Comparison of ENCODE assay signal across 29 cellular contexts in the genomic region with DNA sequence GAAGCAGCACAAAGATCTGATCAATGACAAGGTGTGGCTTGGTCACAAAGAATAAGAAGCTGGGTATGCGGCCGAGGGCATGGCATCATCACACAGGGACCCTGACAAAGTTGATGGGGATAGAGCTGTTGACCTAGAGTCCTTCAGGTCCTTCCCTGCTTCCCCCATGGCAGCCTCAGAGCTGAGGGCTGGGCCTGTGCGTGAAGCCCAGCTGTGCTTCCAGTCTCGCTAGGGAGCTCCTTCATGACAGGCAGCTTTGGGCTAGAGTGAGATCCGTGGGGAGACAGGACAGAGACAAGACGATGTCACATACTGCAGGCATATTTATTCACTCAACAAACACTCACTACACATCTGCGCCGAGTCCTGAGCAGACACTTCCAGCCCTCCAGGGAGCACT. TPM values are rescaled to one million over a fixed set of nuclear protein-coding genes. Genes with fewer than 3 reads are reported as not detected.
DNase-seq lines count a peak whose midpoint lies in the region; ATAC-seq, FAIRE-seq and TF ChIP-seq lines count a peak whose summit lies in the region.
"Had no signal": no experiment of that assay in that cellular context is flagged by ENCODE, and none has a peak within 500 bp of the region (broad histone marks: within the 10 kb centered on the region; RNA-seq: fewer than 3 reads in every experiment).

No MANE protein-coding gene starts in this region.

- H3K4me3 ChIP-seq in esophagus squamous epithelium = no peak overlapping the region
- H3K4me3 ChIP-seq in kidney (ENCODE audit: low read length in 2 of 2) = no peak overlapping the region
- no peak overlapping the region for H3K4me3 ChIP-seq in transverse colon
- H3K4me3 ChIP-seq in endodermal cell (ENCODE audit: low read length) = no peak overlapping the region
- H3K4me3 ChIP-seq: BLaER1 treated with 17β-estradiol and CSF1 and Interleukin-3, amounts not matched to agents 10 nM and 100 nM; mucosa of descending colon had no signal

- TF ChIP-seq CTCF in esophagus squamous epithelium (IDR thresholded peaks at IDR 0.05) (no peak), kidney (IDR thresholded peaks at IDR 0.05; ENCODE audit: borderline replicate concordance, extremely low read depth, insufficient read depth) (no peak), transverse colon (IDR thresholded peaks at IDR 0.05) (no peak), omental fat pad (IDR thresholded peaks at IDR 0.05) (no peak), endodermal cell (conservative IDR thresholded peaks at IDR 0.05) (no peak)

- H3K9me3 ChIP-seq in esophagus squamous epithelium (no peaks in the 10 kb centered on the region), kidney (ENCODE audit: control insufficient read depth in 1 of 2, low read length in 2 of 2) (no peaks in the 10 kb centered on the region), transverse colon (no peaks in the 10 kb centered on the region), endodermal cell (ENCODE audit: control insufficient read depth, low read length) (no peaks in the 10 kb centered on the region)
- H3K9me3 ChIP-seq: BLaER1 treated with 17β-estradiol and CSF1 and Interleukin-3, amounts not matched to agents 10 nM and 100 nM; mucosa of descending colon had no signal

- H3K4me3 Mint-ChIP-seq in endodermal cell = no peak overlapping the region
- H3K4me3 Mint-ChIP-seq: activated B cell treated with CpG ODN at 0.5 μM for 24 hours; activated T-helper 17 cell treated with anti-CD3 and anti-CD28 coated beads, Interleukin-2, amount 50 U/mL, for 72 hours; type B pancreatic cell had no signal

- in situ Hi-C loops in transverse colon (cut with MboI; ENCODE audit: low pct_ligation_motif_present in 1 of 4, low pct_unique_long_range_greater_than_20kb in 1 of 4, low sequenced_read_pairs in 3 of 4) = no loop called here

- FAIRE-seq in kidney (lab: Jason Lieb, UNC) = no peak
- FAIRE-seq: frontal cortex had no signal

- H3K4me1 ChIP-seq in esophagus squamous epithelium = peaks cover 4 to 43% (median 17%) of the 10 kb centered on the region in 3 donors
- peaks cover 6 to 13% of the 10 kb centered on the region in 2 donors for H3K4me1 ChIP-seq in kidney (ENCODE audit: control insufficient read depth in 1 of 2, insufficient read depth in 1 of 2, low read depth in 1 of 2, low read length in 2 of 2)
- peaks cover 0 to 17% (median 5%) of the 10 kb centered on the region in 4 donors for H3K4me1 ChIP-seq in transverse colon
- H3K4me1 ChIP-seq in endodermal cell (ENCODE audit: control insufficient read depth, insufficient read depth, low read length) = peaks cover 3% of the 10 kb centered on the region

- H3K27ac ChIP-seq in esophagus squamous epithelium (peak overlapping the region; percentile 48 to 88 (median 78)), kidney (ENCODE audit: low read depth in 2 of 2, low read length in 2 of 2) (peak overlapping the region; percentile 73 to 83), transverse colon (peak overlapping the region; percentile 1 to 35 (median 16)), endodermal cell (ENCODE audit: low read depth, low read length) (no peak overlapping the region)
- H3K27ac ChIP-seq: BLaER1 treated with 17β-estradiol and CSF1 and Interleukin-3, amounts not matched to agents 10 nM and 100 nM; HL-60 had no signal

- TF ChIP-seq POLR2A in esophagus squamous epithelium (IDR thresholded peaks at IDR 0.05) (no peak), transverse colon (IDR thresholded peaks at IDR 0.05) (no peak)

- H3K4me1 Mint-ChIP-seq in endodermal cell = peaks cover 17% of the 10 kb centered on the region
- H3K4me1 Mint-ChIP-seq: activated B cell treated with CpG ODN at 0.5 μM for 24 hours; activated T-helper 17 cell treated with anti-CD3 and anti-CD28 coated beads, Interleukin-2, amount 50 U/mL, for 72 hours had no signal

- intact Hi-C loops in esophagus squamous epithelium (cut with DNase I) = no loop called here
- intact Hi-C loops in kidney (cut with DNase I) = no loop called here
- intact Hi-C loops in sciatic nerve (cut with DNase I) = no loop called here
- intact Hi-C loops in transverse colon (cut with DNase I; ENCODE audit: low total_unique reads) = no loop called here

- H3K27me3 ChIP-seq in esophagus squamous epithelium (no peaks in the 10 kb centered on the region), transverse colon (no peaks in the 10 kb centered on the region), endodermal cell (ENCODE audit: control insufficient read depth, insufficient read depth, low read length, poor library complexity, severe bottlenecking) (no peaks in the 10 kb centered on the region)
- H3K27me3 ChIP-seq: BLaER1 treated with 17β-estradiol and CSF1 and Interleukin-3, amounts not matched to agents 10 nM and 100 nM had no signal

- H3K9me3 Mint-ChIP-seq in endodermal cell = no peaks in the 10 kb centered on the region
- H3K9me3 Mint-ChIP-seq: activated B cell treated with CpG ODN at 0.5 μM for 24 hours; activated naive CD4-positive, alpha-beta T cell treated with anti-CD3 and anti-CD28 coated beads, Interleukin-2, amount 50 U/mL, for 72 hours; activated T-helper 17 cell treated with anti-CD3 and anti-CD28 coated beads, Interleukin-2, amount 50 U/mL, for 72 hours; type B pancreatic cell had no signal

- no peak for ATAC-seq in sciatic nerve
- no peak for ATAC-seq in omental fat pad (ENCODE audit: low FRiP score)
- no peak for ATAC-seq in GM18858 (IDR thresholded peaks at IDR 0.05; ENCODE audit: unreplicated experiment)
- ATAC-seq in GM21526 (IDR thresholded peaks at IDR 0.05; ENCODE audit: low FRiP score, unreplicated experiment) = no peak
- ATAC-seq: activated naive CD4-positive, alpha-beta T cell treated with anti-CD3 and anti-CD28 coated beads, Interleukin-2, amount 50 U/mL, for 72 hours; activated T-helper 17 cell treated with anti-CD3 and anti-CD28 coated beads, Interleukin-2, amount 50 U/mL, for 72 hours had no signal

- H3K36me3 ChIP-seq in esophagus squamous epithelium = no peaks in the 10 kb centered on the region
- H3K36me3 ChIP-seq in kidney (ENCODE audit: control insufficient read depth in 1 of 2, insufficient read depth in 2 of 2, low read length in 2 of 2) = no peaks in the 10 kb centered on the region
- H3K36me3 ChIP-seq in transverse colon = no peaks in the 10 kb centered on the region
- H3K36me3 ChIP-seq in endodermal cell (ENCODE audit: control insufficient read depth, insufficient read depth, low read length) = no peaks in the 10 kb centered on the region
- H3K36me3 ChIP-seq: BLaER1 treated with 17β-estradiol and CSF1 and Interleukin-3, amounts not matched to agents 10 nM and 100 nM had no signal

- H3K36me3 Mint-ChIP-seq in endodermal cell (ENCODE audit: low read depth) = no peaks in the 10 kb centered on the region
- H3K36me3 Mint-ChIP-seq: activated naive CD4-positive, alpha-beta T cell treated with anti-CD3 and anti-CD28 coated beads, Interleukin-2, amount 50 U/mL, for 72 hours; type B pancreatic cell had no signal

- no peak for TF ChIP-seq EP300 in transverse colon (IDR thresholded peaks at IDR 0.05; ENCODE audit: low read depth)

- WGBS in esophagus squamous epithelium, 2 donors = 80 to 84% methylated on average over 8 of the region's 8 CpGs
- 78 to 79% methylated on average over 6 to 8 of the region's 8 CpGs for WGBS in transverse colon (ENCODE audit: low coverage in 1 of 2), 2 donors
- 83 to 87% methylated on average over 8 of the region's 8 CpGs for WGBS in endodermal cell (ENCODE audit: insufficient coverage in 1 of 2, insufficient read length in 1 of 2), 2 experiments

- H3K27ac Mint-ChIP-seq in endodermal cell = no peak overlapping the region
- H3K27ac Mint-ChIP-seq: activated B cell treated with CpG ODN at 0.5 μM for 24 hours; activated naive CD4-positive, alpha-beta T cell treated with anti-CD3 and anti-CD28 coated beads, Interleukin-2, amount 50 U/mL, for 72 hours; activated T-helper 17 cell treated with anti-CD3 and anti-CD28 coated beads, Interleukin-2, amount 50 U/mL, for 72 hours; type B pancreatic cell had no signal

- H3K27me3 Mint-ChIP-seq in endodermal cell (ENCODE audit: insufficient read depth) = peaks cover 25% of the 10 kb centered on the region

- no peak for DNase-seq in esophagus squamous epithelium (lab: John Stamatoyannopoulos, UW)
- no peak for DNase-seq in kidney
- DNase-seq in sciatic nerve (ENCODE audit: low spot score) = peak; percentile 28
- no peak for DNase-seq in transverse colon
- no peak for DNase-seq in omental fat pad (ENCODE audit: low spot score)
- no peak for DNase-seq in endodermal cell
- DNase-seq: activated B cell treated with CpG ODN at 0.5 μM for 24 hours; activated CD4-positive, alpha-beta T cell treated with anti-CD3 and anti-CD28 coated beads, Interleukin-2, amount 50 U/mL, for 48 hours; activated CD8-positive, alpha-beta memory T cell treated with anti-CD3 and anti-CD28 coated beads, Interleukin-2, amount 50 U/mL, for 4 hours; caudate nucleus; COR-L47; cortex of kidney; DMS79; GDM1; mucosa of descending colon; MV-4-11; NCI-H1436 treated with DMSO at 0.1 percent for 48 hours; NCI-H2107; RPMI8226; stimulated activated naive CD4-positive, alpha-beta T cell treated with Interleukin-2 at 50 U/mL for 16 hours; T-helper 1 cell had no signal

- H3K9ac ChIP-seq in kidney (ENCODE audit: low read length in 2 of 2) = no peak overlapping the region
- H3K9ac ChIP-seq in endodermal cell (ENCODE audit: extremely low read depth, low read length, poor library complexity, severe bottlenecking) = no peak overlapping the region
- H3K9ac ChIP-seq: BLaER1 treated with 17β-estradiol and CSF1 and Interleukin-3, amounts not matched to agents 10 nM and 100 nM had no signal

RNA-seq across cellular contexts. Expression of gene NEURL1B, which starts 56.4 kb away (rescaled TPM):
- total RNA-seq in esophagus squamous epithelium = 10 to 100 TPM; 11.9 to 18.8 (median 15.6) TPM
- 42.6 TPM for total RNA-seq in kidney
- polyA plus RNA-seq in kidney (ENCODE audit: insufficient read depth, low read depth, low replicate concordance) = 5.4 TPM
- 53.7 TPM for total RNA-seq in sciatic nerve
- total RNA-seq in transverse colon = 100 to 1,000 TPM in 2 of 4 donors, 10 to 100 TPM in 2; 74.6 to 168 (median 94.5) TPM
- total RNA-seq in omental fat pad = 10 to 100 TPM; 10.3 to 86.5 (median 17.8) TPM
- 1 to 10 TPM; 4.9 to 6.3 TPM for total RNA-seq in endodermal cell
- polyA plus RNA-seq in endodermal cell (2013, experiment 1 of 2) = 10.1 TPM
- 11.1 TPM for polyA plus RNA-seq in endodermal cell (2013, experiment 2 of 2)
